17 cellular contexts compared by ENCODE assay signal in the genomic region with DNA sequence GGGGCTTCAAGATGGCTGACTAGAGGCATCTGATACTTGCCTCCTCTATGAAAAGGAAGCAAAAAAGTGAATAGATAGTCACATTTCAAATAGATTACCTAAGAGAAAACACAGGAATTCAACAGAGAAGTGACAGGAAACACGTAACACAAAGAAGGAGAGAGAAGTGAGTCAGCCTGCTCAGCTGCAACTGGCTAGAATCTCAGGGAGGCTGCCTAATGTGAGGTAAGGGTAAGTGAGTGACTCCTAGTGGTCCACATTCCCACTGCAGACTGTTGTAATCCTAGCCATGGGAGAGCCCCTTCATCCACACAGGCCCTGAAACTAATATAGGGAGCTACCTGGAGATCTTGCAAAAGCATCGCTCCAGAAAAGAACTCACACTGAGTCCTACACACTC.
DNase-seq lines count a peak whose midpoint lies in the region; FAIRE-seq and TF ChIP-seq lines count a peak whose summit lies in the region.
"Had no signal": no experiment of that assay in that cellular context is flagged by ENCODE, and none has a peak within 500 bp of the region (broad histone marks: within the 10 kb centered on the region; RNA-seq: fewer than 3 reads in every experiment).

No MANE protein-coding gene starts in this region.

- H2AFZ ChIP-seq in OCI-LY7 (ENCODE audit: low read length) = no peak overlapping the region
- peak overlapping the region; percentile 18; the same call in 1 of the 2 replicates for H2AFZ ChIP-seq in H1 (ENCODE audit: low read length)

- H3K4me2 ChIP-seq in OCI-LY7 (ENCODE audit: low read length) = no peak overlapping the region
- no peak overlapping the region for H3K4me2 ChIP-seq in H1 (ENCODE audit: insufficient read depth in 1 of 2, low read depth in 2 of 2, low read length in 2 of 2)

- no peak for FAIRE-seq in H1 (lab: Jason Lieb, UNC)
- FAIRE-seq: RCC 7860 had no signal

- DNase-seq in AG20443 (ENCODE audit: low spot score) = peak; percentile 67
- DNase-seq in OCI-LY7 (ENCODE audit: low spot score) = no peak
- no peak for DNase-seq in H1 (ENCODE audit: low read depth in 1 of 2, low spot score in 2 of 2)
- DNase-seq in kidney glomerular epithelial cell (lab: John Stamatoyannopoulos, UW) = peak; percentile 31
- DNase-seq in anterior cingulate cortex (lab: John Stamatoyannopoulos, UW) = no peak
- no peak for DNase-seq in NCI-H345 (lab: John Stamatoyannopoulos, UW)
- no peak for DNase-seq in GM10248 (ENCODE audit: extremely low spot score)
- no peak for DNase-seq in activated gamma-delta T cell (lab: John Stamatoyannopoulos, UW)
- DNase-seq: activated naive CD8-positive, alpha-beta T cell treated with anti-CD3 and anti-CD28 coated beads for 36 hours; C1 segment of cervical spinal cord; GF-D8; hippocampal formation; midbrain; NCI-H446 treated with DMSO at 0.1 percent for 48 hours; stimulated activated naive CD4-positive, alpha-beta T cell; T-helper 9 cell had no signal

- no peak overlapping the region for H4K91ac ChIP-seq in H1 (replicated peaks; ENCODE audit: insufficient read length, low read length)

- no peak for TF ChIP-seq POLR2A in H1 (IDR thresholded peaks at IDR 0.05; ENCODE audit: control extremely low read depth in 1 of 2, low read depth in 2 of 2, low read length in 2 of 2)

- H3K9me2 ChIP-seq in OCI-LY7 (ENCODE audit: insufficient read depth, low read length) = no peaks in the 10 kb centered on the region

- H3K27me3 ChIP-seq in H1 (replicated peaks in 1 of 4; ENCODE audit: control insufficient read depth in 3 of 4, extremely low read depth in 1 of 4, insufficient read depth in 3 of 4, low read length in 3 of 4) = no peaks in the 10 kb centered on the region

- no peak overlapping the region for H2BK12ac ChIP-seq in H1 (ENCODE audit: low read depth, low read length)

- intact Hi-C loops in OCI-LY7 (cut with micrococcal nuclease; ENCODE audit: unreplicated experiment) = no loop called here

- WGBS in H1 (ENCODE audit: extremely low coverage in 1 of 2, insufficient coverage in 1 of 2, insufficient read length in 1 of 2, insufficient replicate concordance in 2 of 2, low coverage in 1 of 2, low lambda C conversion rate in 2 of 2, missing lambda C conversion rate in 1 of 2), 2 experiments = 89% methylated on average over 2 of the region's 2 CpGs; no CpG with 5 or more reads in 1 of the 2 experiments

- H3K79me2 ChIP-seq in OCI-LY7 (ENCODE audit: insufficient read depth, low read depth, low read length) = no peaks in the 10 kb centered on the region
- no peaks in the 10 kb centered on the region for H3K79me2 ChIP-seq in H1 (ENCODE audit: control insufficient read depth in 1 of 2, insufficient read depth in 2 of 2, low read length in 2 of 2)

- H3K4me3 ChIP-seq in OCI-LY7 (ENCODE audit: low read depth, low read length, poor library complexity, severe bottlenecking) (no peak overlapping the region), H1 (ENCODE audit: extremely low read depth in 1 of 4, insufficient read depth in 2 of 4, low read depth in 3 of 4, low read length in 4 of 4) (no peak overlapping the region)

- H3K9me3 ChIP-seq in OCI-LY7 (ENCODE audit: low read length) (no peaks in the 10 kb centered on the region), H1 (ENCODE audit: insufficient read depth in 2 of 2, low read depth in 1 of 2, low read length in 1 of 2) (no peaks in the 10 kb centered on the region)

- H3K23me2 ChIP-seq in H1 (ENCODE audit: low read depth, low read length) = no peaks in the 10 kb centered on the region

- H4K20me1 ChIP-seq in OCI-LY7 (ENCODE audit: insufficient read depth, low read length) = no peaks in the 10 kb centered on the region
- no peaks in the 10 kb centered on the region for H4K20me1 ChIP-seq in H1 (replicated peaks in 1 of 2; ENCODE audit: control insufficient read depth in 1 of 2, insufficient read depth in 2 of 2, low read length in 2 of 2)

- no peak overlapping the region for H3K23ac ChIP-seq in H1 (ENCODE audit: insufficient read length)

- H3K79me1 ChIP-seq in H1 (ENCODE audit: low read depth, low read length) = no peaks in the 10 kb centered on the region

- BruUV-seq in OCI-LY7 (replicated peaks; lab: Mats Ljungman, UMichigan) = no TSS peak

- H3K4me1 ChIP-seq in OCI-LY7 (ENCODE audit: insufficient read depth, low read length, poor library complexity, severe bottlenecking) = no peaks in the 10 kb centered on the region
- H3K4me1 ChIP-seq in H1 (replicated peaks in 1 of 4; ENCODE audit: control insufficient read depth in 3 of 4, insufficient read depth in 4 of 4, low read length in 3 of 4) = no peaks in the 10 kb centered on the region

- H3K4ac ChIP-seq in H1 (replicated peaks; ENCODE audit: insufficient read length, low read depth, low read length) = no peak overlapping the region

- no peak overlapping the region for H3K9ac ChIP-seq in H1 (replicated peaks in 1 of 4; ENCODE audit: extremely low read depth in 1 of 4, low read depth in 3 of 4, low read length in 3 of 4)

- peak; percentile 13; the same call in 1 of the 2 replicates for TF ChIP-seq CTCF in OCI-LY7 (conservative IDR thresholded peaks at IDR 0.05; ENCODE audit: low read length)
- TF ChIP-seq CTCF in H1 (IDR thresholded peaks at IDR 0.05; ENCODE audit: control extremely low read depth in 1 of 3, insufficient read depth in 1 of 3, low read depth in 1 of 3, low read length in 3 of 3) = peak; percentile 25 to 49 (median 38); a peak in 3 of 4 replicates
- TF ChIP-seq CTCF in GM10248 (IDR thresholded peaks at IDR 0.05; ENCODE audit: control extremely low read depth, extremely low read depth, low read depth, missing control alignments) = no peak

- H3K14ac ChIP-seq in H1 (ENCODE audit: insufficient read length) = no peak overlapping the region

- no peak overlapping the region for H2BK20ac ChIP-seq in H1 (ENCODE audit: low read length)

- H2BK120ac ChIP-seq in H1 (replicated peaks; ENCODE audit: low read depth, low read length) = no peak overlapping the region

- no peak overlapping the region for H3K56ac ChIP-seq in H1 (replicated peaks; ENCODE audit: insufficient read length, low read depth, low read length)

- no peak overlapping the region for H2BK5ac ChIP-seq in H1 (ENCODE audit: low read depth, low read length)

- no peak for TF ChIP-seq EP300 in H1 (IDR thresholded peaks at IDR 0.05; ENCODE audit: borderline replicate concordance in 1 of 2, low read depth in 2 of 2, low read length in 2 of 2)

- CTCF ChIA-PET in OCI-LY7 (lab: Charles Lee; ENCODE audit: unreplicated experiment) (no interaction called here), H1 (lab: Charles Lee; ENCODE audit: partially characterized antibody) (interaction anchor here (0.6 to 4.2 kb wide), 21 partner anchors 8 to 618 kb away, joined by 3 to 31 read pairs (median 5); no protein-coding TSS in a partner anchor), GM10248 (lab: Yijun Ruan, JAX) (interaction anchor here (1.1 to 2.9 kb wide), 6 partner anchors 10 to 618 kb away, joined by 3 to 13 read pairs (median 4); no protein-coding TSS in a partner anchor)

- H2BK15ac ChIP-seq in H1 (ENCODE audit: low read length) = no peak overlapping the region

- H4K5ac ChIP-seq in H1 (ENCODE audit: insufficient read length, low read depth, low read length) = no peak overlapping the region

- no peak overlapping the region for H3K27ac ChIP-seq in OCI-LY7 (ENCODE audit: low read depth, low read length, poor library complexity, severe bottlenecking)
- H3K27ac ChIP-seq in H1 (ENCODE audit: low read depth, low read length) = no peak overlapping the region

- H2AK5ac ChIP-seq in H1 (ENCODE audit: low read depth, low read length) = no peak overlapping the region

- H3K18ac ChIP-seq in H1 (ENCODE audit: extremely low read depth, low read length) = no peak overlapping the region

- no peak overlapping the region for H4K8ac ChIP-seq in H1 (ENCODE audit: extremely low read depth, insufficient read depth, low read length)

- peak; percentile 31 to 47 for TF ChIP-seq RAD21 in H1 (IDR thresholded peaks at IDR 0.05 in 1 of 2, conservative IDR thresholded peaks at IDR 0.05 in 1 of 2; ENCODE audit: low read depth in 2 of 2, low read length in 2 of 2)

- no peaks in the 10 kb centered on the region for H3K36me3 ChIP-seq in OCI-LY7 (ENCODE audit: insufficient read depth, low read length)
- H3K36me3 ChIP-seq in H1 (ENCODE audit: control insufficient read depth in 2 of 4, insufficient read depth in 4 of 4, low read length in 3 of 4) = no peaks in the 10 kb centered on the region

- POLR2A ChIA-PET in OCI-LY7 (lab: Charles Lee) = no interaction called here
- POLR2A ChIA-PET in H1 (lab: Charles Lee; ENCODE audit: partially characterized antibody) = interaction anchor here (1.0 kb wide), 1 partner anchor 9 kb away, joined by 3 read pairs; no protein-coding TSS in a partner anchor
- POLR2A ChIA-PET in GM10248 (lab: Yijun Ruan, JAX) = no interaction called here

TF ChIP-seq in H1, 55 proteins besides CTCF, POLR2A, EP300 and RAD21 (continues in another document):
- no peak for TF ChIP-seq HDAC6 (IDR thresholded peaks at IDR 0.05; ENCODE audit: low read depth, low read length)
- no peak for TF ChIP-seq ASH2L (IDR thresholded peaks at IDR 0.05; ENCODE audit: low read length)
- no peak for TF ChIP-seq CEBPB (IDR thresholded peaks at IDR 0.05; ENCODE audit: low read depth, low read length)
- no peak for TF ChIP-seq BRCA1 (IDR thresholded peaks at IDR 0.05; ENCODE audit: low read depth, low read length)
- no peak for TF ChIP-seq FOSL1 (IDR thresholded peaks at IDR 0.05; ENCODE audit: insufficient read depth, low read depth, low read length)
- no peak for TF ChIP-seq SIN3A (conservative IDR thresholded peaks at IDR 0.05 in 1 of 2, IDR thresholded peaks at IDR 0.05 in 1 of 2; ENCODE audit: low read depth in 1 of 2, low read length in 2 of 2)
- TF ChIP-seq SAP30 (IDR thresholded peaks at IDR 0.05; ENCODE audit: insufficient read depth, insufficient replicate concordance, low read length) = no peak
- no peak for TF ChIP-seq RBBP5 (IDR thresholded peaks at IDR 0.05; ENCODE audit: borderline replicate concordance, low read depth, low read length)
- no peak for TF ChIP-seq CBX8 (IDR thresholded peaks at IDR 0.05; ENCODE audit: borderline replicate concordance, low read depth, low read length)
- no peak for TF ChIP-seq JUN (IDR thresholded peaks at IDR 0.05; ENCODE audit: low read depth, low read length)
- TF ChIP-seq, protein P1, sequence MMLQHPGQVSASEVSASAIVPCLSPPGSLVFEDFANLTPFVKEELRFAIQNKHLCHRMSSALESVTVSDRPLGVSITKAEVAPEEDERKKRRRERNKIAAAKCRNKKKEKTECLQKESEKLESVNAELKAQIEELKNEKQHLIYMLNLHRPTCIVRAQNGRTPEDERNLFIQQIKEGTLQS (IDR thresholded peaks at IDR 0.05; ENCODE audit: insufficient read depth, low read depth, low read length) = no peak
- TF ChIP-seq RFX5 (IDR thresholded peaks at IDR 0.05; ENCODE audit: borderline replicate concordance, low read depth, low read length) = no peak
- TF ChIP-seq SP4 (IDR thresholded peaks at IDR 0.05; ENCODE audit: low read length) = no peak
- TF ChIP-seq BCL11A (IDR thresholded peaks at IDR 0.05; ENCODE audit: low read depth in 2 of 2, low read length in 2 of 2) = no peak
- no peak for TF ChIP-seq POU5F1 (IDR thresholded peaks at IDR 0.05; ENCODE audit: low read depth, low read length)

Comparison
In these comparisons a context has a peak if more than half of its experiments do, and no peak if none do; other contexts are left out.
1. DNase-seq: peak in AG20443 (single experiment) and kidney glomerular epithelial cell (single experiment); none in OCI-LY7 (single experiment), H1 (0 of 2), anterior cingulate cortex (0 of 58), NCI-H345 (single experiment), GM10248 (single experiment) and activated gamma-delta T cell (single experiment).